In the genomic region with DNA sequence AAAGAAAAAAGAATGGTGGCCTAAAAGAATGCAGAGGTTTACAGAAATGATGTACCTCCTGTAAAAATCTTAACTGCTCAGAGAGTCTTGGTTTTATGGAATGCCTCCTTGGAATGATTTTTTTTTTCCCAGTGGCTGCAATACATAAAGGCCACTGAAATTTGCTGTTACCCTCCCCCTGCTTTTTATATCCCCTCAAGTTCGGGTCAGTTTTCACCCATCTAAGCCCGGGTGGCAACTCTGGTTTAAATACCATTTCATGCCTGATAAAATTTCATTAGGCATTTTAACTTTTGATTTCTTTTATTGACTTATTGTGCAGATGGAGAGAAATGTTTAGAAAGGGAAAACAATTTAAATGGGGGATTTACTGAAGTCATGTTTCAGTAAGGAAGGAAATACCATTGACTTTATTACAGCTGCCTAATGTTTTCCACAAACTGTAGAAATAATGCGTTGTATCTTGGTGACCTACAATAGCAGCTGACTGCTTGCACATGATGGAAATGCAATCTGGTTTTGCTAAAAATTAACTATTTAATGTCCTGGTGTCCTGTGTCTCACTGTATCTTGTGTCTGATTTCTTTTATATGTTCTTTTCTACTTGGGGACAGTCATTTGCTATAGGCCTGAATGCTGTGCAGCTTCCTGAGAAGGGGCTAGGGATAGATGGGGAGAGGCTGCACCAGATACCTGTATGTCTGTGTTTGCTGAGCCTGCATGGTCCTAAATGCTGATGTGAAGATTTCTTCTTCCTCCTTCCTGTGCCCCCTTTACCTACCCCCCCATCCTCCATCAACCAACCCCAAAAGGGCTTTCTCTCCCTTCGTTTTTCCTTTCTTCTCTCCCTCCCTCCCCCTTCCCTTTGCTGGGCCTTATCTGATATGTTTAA, we compare ENCODE assay signal across 11 cellular contexts.
DNase-seq lines count a peak whose midpoint lies in the region; FAIRE-seq and TF ChIP-seq lines count a peak whose summit lies in the region.
"Had no signal": no experiment of that assay in that cellular context is flagged by ENCODE, and none has a peak within 500 bp of the region (broad histone marks: within the 10 kb centered on the region; RNA-seq: fewer than 3 reads in every experiment).

No MANE protein-coding gene starts in this region.

- H3K4me1 ChIP-seq in SJCRH30 (peaks cover 62% of the 10 kb centered on the region), neural progenitor cell (peaks cover 10% of the 10 kb centered on the region)

- no peaks in the 10 kb centered on the region for H3F3A ChIP-seq in neural progenitor cell (ENCODE audit: low read depth)

- no peak for TF ChIP-seq CTCF in C4-2B (conservative IDR thresholded peaks at IDR 0.05)
- TF ChIP-seq CTCF in neural progenitor cell (IDR thresholded peaks at IDR 0.05): no peak

- H3K36me3 Mint-ChIP-seq in neural progenitor cell: no peaks in the 10 kb centered on the region

- H3K36me3 ChIP-seq in SJCRH30 (no peaks in the 10 kb centered on the region), neural progenitor cell (no peaks in the 10 kb centered on the region)

- peak overlapping the region; percentile 35; the same call in 1 of the 2 replicates for H3K27ac ChIP-seq in C4-2B
- peak overlapping the region; percentile 71 for H3K27ac ChIP-seq in SJCRH30
- no peak overlapping the region for H3K27ac ChIP-seq in neural progenitor cell

- peak; percentile 45 to 78 for DNase-seq in SJCRH30
- DNase-seq in fibroblast of gingiva (ENCODE audit: low read depth): peak; percentile 33
- DNase-seq in neural progenitor cell (ENCODE audit: low spot score): no peak
- no peak for DNase-seq in hippocampal formation (lab: John Stamatoyannopoulos, UW)
- no peak for DNase-seq in NCI-H1930 (lab: John Stamatoyannopoulos, UW)
- no peak for DNase-seq in NCI-H748 (lab: John Stamatoyannopoulos, UW; ENCODE audit: unreplicated experiment)
- no peak for DNase-seq in GM19239 (ENCODE audit: insufficient read length, low spot score)
- DNase-seq: aorta, DMS 273 treated with DMSO at 0.1 percent for 48 hours had no signal

- peak overlapping the region; percentile 92 for H2AFZ ChIP-seq in neural progenitor cell (replicated peaks)

- H3K9me3 ChIP-seq in SJCRH30 (replicated peaks) (no peaks in the 10 kb centered on the region), neural progenitor cell (ENCODE audit: low read depth) (no peaks in the 10 kb centered on the region)

- FAIRE-seq in GM19239 (lab: Jason Lieb, UNC): no peak
- FAIRE-seq: GM18507 had no signal

- no peaks in the 10 kb centered on the region for H3K27me3 ChIP-seq in SJCRH30
- no peaks in the 10 kb centered on the region for H3K27me3 ChIP-seq in neural progenitor cell

- no peaks in the 10 kb centered on the region for H4K20me1 ChIP-seq in neural progenitor cell (ENCODE audit: low read depth)

- H3K27me3 Mint-ChIP-seq in neural progenitor cell (ENCODE audit: insufficient read depth, low read depth): peaks cover 2% of the 10 kb centered on the region

- peak overlapping the region; percentile 81 for H3K27ac Mint-ChIP-seq in neural progenitor cell

- no peak overlapping the region for H3K4me2 ChIP-seq in neural progenitor cell

- H3K4me1 Mint-ChIP-seq in neural progenitor cell: peaks cover 41% of the 10 kb centered on the region

- no peaks in the 10 kb centered on the region for H3K79me2 ChIP-seq in neural progenitor cell (ENCODE audit: low read depth)

- H3K4me3 ChIP-seq in SJCRH30: peak overlapping the region; percentile 13
- no peak overlapping the region for H3K4me3 ChIP-seq in neural progenitor cell

- peak overlapping the region; percentile 6 for H3K4me3 Mint-ChIP-seq in neural progenitor cell

- no peak overlapping the region for H3K9ac ChIP-seq in neural progenitor cell

- H3K9me3 Mint-ChIP-seq in neural progenitor cell: no peaks in the 10 kb centered on the region

Comparison
In these comparisons a context has a peak if more than half of its experiments do, and no peak if none do; other contexts are left out.
1. DNase-seq: peak in SJCRH30 (2 of 2) and fibroblast of gingiva (single experiment); none in neural progenitor cell (single experiment), hippocampal formation (0 of 2), NCI-H1930 (0 of 2), NCI-H748 (single experiment) and GM19239 (single experiment).